Comparison of ENCODE assay signal across 1 cellular context in genomic region chr1:91013302-91013701, GRCh38.
TF ChIP-seq lines count a peak whose summit lies in the region.

No MANE protein-coding gene starts in this region.

TF ChIP-seq in K562, 482 proteins besides CTCF, POLR2A, EP300 and RAD21 (continued from another document):
- 0 out of 2 replicates have a peak, but pooled peaks have one; percentile 10 for TF ChIP-seq HBP1 (CRISPR knock-in tag; IDR thresholded peaks at IDR 0.05)
- no peak for TF ChIP-seq PRMT5 (CRISPR knock-in tag; IDR thresholded peaks at IDR 0.05)
- TF ChIP-seq THRB (CRISPR knock-in tag; conservative IDR thresholded peaks at IDR 0.05) = 0 out of 2 replicates have a peak, but pooled peaks have one; percentile 43
- no peak for TF ChIP-seq BRCA1 (IDR thresholded peaks at IDR 0.05)
- TF ChIP-seq BRCA1 (CRISPR knock-in tag; IDR thresholded peaks at IDR 0.05) = no peak
- 0 out of 2 replicates have a peak, but pooled peaks have one; percentile 32 for TF ChIP-seq SUPT5H (IDR thresholded peaks at IDR 0.05)
